Comparison of ENCODE assay signal across 14 cellular contexts in genomic region chr1:212158912-212159796, GRCh38.
DNase-seq lines count a peak whose midpoint lies in the region; ATAC-seq, FAIRE-seq and TF ChIP-seq lines count a peak whose summit lies in the region.
"Had no signal": no experiment of that assay in that cellular context is flagged by ENCODE, and none has a peak within 500 bp of the region (broad histone marks: within the 10 kb centered on the region; RNA-seq: fewer than 3 reads in every experiment).

No MANE protein-coding gene starts in this region.

- H3K27me3 ChIP-seq in GM06990 (replicated peaks; ENCODE audit: control insufficient read depth, insufficient read depth, low read length) (no peaks in the 10 kb centered on the region), K562 (ENCODE audit: control insufficient read depth in 2 of 2, insufficient read depth in 2 of 2, low read length in 2 of 2) (no peaks in the 10 kb centered on the region)

- H3K4me1 Mint-ChIP-seq in mesothelial cell of epicardium = peaks cover 8% of the 10 kb centered on the region

- no peak overlapping the region for H3K4me3 ChIP-seq in GM06990 (replicated peaks; ENCODE audit: low read depth, low read length)
- H3K4me3 ChIP-seq in K562 = no peak overlapping the region
- H3K4me3 ChIP-seq: thoracic aorta had no signal

- TF ChIP-seq POLR2A in K562 (conservative IDR thresholded peaks at IDR 0.05) = no peak

- H3K9me1 ChIP-seq in K562 (ENCODE audit: control insufficient read depth, insufficient read depth, low read length) = no peaks in the 10 kb centered on the region

- ATAC-seq in GM19025 (IDR thresholded peaks at IDR 0.05; ENCODE audit: low read depth, unreplicated experiment) (peak; percentile 55), HG03342 (IDR thresholded peaks at IDR 0.05; ENCODE audit: unreplicated experiment) (peak; percentile 39), K562 (peak; percentile 45), sciatic nerve (no peak)

- no peak for TF ChIP-seq EP300 in K562 (IDR thresholded peaks at IDR 0.05; ENCODE audit: low read length)

- BruUV-seq in K562 (replicated peaks; lab: Mats Ljungman, UMichigan) = no TSS peak

- H3K4me3 Mint-ChIP-seq in mesothelial cell of epicardium = no peak overlapping the region

- no peaks in the 10 kb centered on the region; the same call in 1 of the 2 replicates for H3K9me3 ChIP-seq in K562 (replicated peaks; ENCODE audit: control insufficient read depth, insufficient read depth, low read depth, low read length)
- H3K9me3 ChIP-seq: thoracic aorta had no signal

- peaks cover 35 to 46% of the 10 kb centered on the region in 2 experiments for H3K4me1 ChIP-seq in K562 (replicated peaks in 1 of 2; ENCODE audit: control insufficient read depth in 2 of 2, insufficient read depth in 2 of 2, low read length in 2 of 2)

- DNase-seq in GM06990 (ENCODE audit: extremely low read depth, insufficient read length) (peak; percentile 59), K562 (ENCODE audit: extremely low read depth in 1 of 4, low spot score in 3 of 4) (peak in 3 of 4 experiments; percentile 45 to 69 (median 45)), mesothelial cell of epicardium (ENCODE audit: low spot score in 2 of 2, unreplicated experiment in 2 of 2) (no peak), sciatic nerve (ENCODE audit: low spot score) (no peak), EL (no peak)
- no peak for DNase-seq in effector CD8-positive, alpha-beta T cell (lab: John Stamatoyannopoulos, UW)
- DNase-seq: DMS79; Kasumi-1; NCI-H748 treated with DMSO at 0.1 percent for 48 hours; stimulated activated CD4-positive, alpha-beta T cell treated with anti-CD3 and anti-CD28 coated beads, Interleukin-12 subunit alpha, Interleukin-12 subunit beta, amount 100 ng/mL, for 4 hours had no signal

- TF ChIP-seq CTCF in GM06990 (IDR thresholded peaks at IDR 0.05; ENCODE audit: insufficient read depth, low read length, poor library complexity, severe bottlenecking) (no peak), K562 (IDR thresholded peaks at IDR 0.05 in 2 of 3, conservative IDR thresholded peaks at IDR 0.05 in 1 of 3; ENCODE audit: insufficient read depth in 2 of 3, low read depth in 1 of 3, low read length in 3 of 3) (no peak), mesothelial cell of epicardium (IDR thresholded peaks at IDR 0.05; ENCODE audit: unreplicated experiment) (no peak)

- TF ChIP-seq RAD21 in K562 (CRISPR knock-in tag; conservative IDR thresholded peaks at IDR 0.05 in 1 of 2, IDR thresholded peaks at IDR 0.05 in 1 of 2) = no peak

- H3K9me3 Mint-ChIP-seq in mesothelial cell of epicardium = no peaks in the 10 kb centered on the region

- H3K27me3 Mint-ChIP-seq in mesothelial cell of epicardium (ENCODE audit: low read depth) = no peaks in the 10 kb centered on the region

- peak overlapping the region in 1 of 2 experiments; percentile 22; a peak in 1 of 4 replicates for H3K9ac ChIP-seq in K562 (ENCODE audit: insufficient read depth in 1 of 2, low read depth in 2 of 2, low read length in 2 of 2)

- no peak for FAIRE-seq in K562 (lab: Jason Lieb, UNC)
- FAIRE-seq: H1 had no signal

- peak overlapping the region; percentile 7; the same call in 1 of the 3 replicates for H3K27ac ChIP-seq in K562 (ENCODE audit: extremely low read depth, low read depth, low read length)
- H3K27ac ChIP-seq: thoracic aorta had no signal

- peak overlapping the region; percentile 44; the same call in 1 of the 2 replicates for H3K4me2 ChIP-seq in K562 (ENCODE audit: insufficient read depth, low read length)

- intact Hi-C loops in K562 (cut with micrococcal nuclease) (loop anchor here (10.0 kb wide), 1 partner anchor 84 kb away; no protein-coding TSS in a partner anchor), sciatic nerve (cut with DNase I) (no loop called here)

- H3K36me3 Mint-ChIP-seq in mesothelial cell of epicardium = no peaks in the 10 kb centered on the region

- H3K36me3 ChIP-seq in GM06990 (ENCODE audit: control insufficient read depth, insufficient read depth, low read length) (no peaks in the 10 kb centered on the region), K562 (ENCODE audit: control insufficient read depth, insufficient read depth, low read length) (no peaks in the 10 kb centered on the region)
- H3K36me3 ChIP-seq: thoracic aorta had no signal

- H3K79me2 ChIP-seq in K562 (ENCODE audit: control insufficient read depth, insufficient read depth, low read length) = no peaks in the 10 kb centered on the region

- POLR2A ChIA-PET in K562 (lab: Yijun Ruan, JAX) = interaction anchor here (1.1 to 2.1 kb wide), 2 partner anchors 10 to 47 kb away, joined by 3 to 8 read pairs; no protein-coding TSS in a partner anchor

- in situ Hi-C loops in K562 (cut with MboI) = no loop called here

- H2AFZ ChIP-seq in K562 (ENCODE audit: low read depth, low read length) = peak overlapping the region; percentile 37

- CTCF ChIA-PET in K562 (lab: Yijun Ruan, JAX; ENCODE audit: low intra/inter-chr PET ratio) = no interaction called here

- WGBS in K562 (ENCODE audit: insufficient coverage, low coverage, missing lambda C conversion rate) = 61% methylated on average over 7 of the region's 7 CpGs

- no peaks in the 10 kb centered on the region for H4K20me1 ChIP-seq in K562 (replicated peaks; ENCODE audit: control insufficient read depth, insufficient read depth, low read length)

- no peak overlapping the region for H3K27ac Mint-ChIP-seq in mesothelial cell of epicardium

TF ChIP-seq in K562, 482 proteins besides CTCF, POLR2A, EP300 and RAD21 (continues in another document):
- TF ChIP-seq PATZ1 (CRISPR knock-in tag; IDR thresholded peaks at IDR 0.05; ENCODE audit: borderline replicate concordance) = no peak
- no peak for TF ChIP-seq SAFB2 (IDR thresholded peaks at IDR 0.05; ENCODE audit: borderline replicate concordance, low read depth, low read length, severe bottlenecking)
- TF ChIP-seq E2F8 (IDR thresholded peaks at IDR 0.05; ENCODE audit: low read depth, partially characterized antibody) = no peak
- TF ChIP-seq TFAM (CRISPR knock-in tag; conservative IDR thresholded peaks at IDR 0.05) = no peak
- no peak for TF ChIP-seq MAZ (CRISPR knock-in tag; conservative IDR thresholded peaks at IDR 0.05 in 1 of 2, IDR thresholded peaks at IDR 0.05 in 1 of 2)
- no peak for TF ChIP-seq ZNF384 (IDR thresholded peaks at IDR 0.05; ENCODE audit: low read depth, low read length)
- no peak for TF ChIP-seq BCLAF1 (IDR thresholded peaks at IDR 0.05; ENCODE audit: borderline replicate concordance in 1 of 2, control insufficient read depth in 1 of 2, low read depth in 2 of 2, low read length in 1 of 2)
- no peak for TF ChIP-seq POLR2G (IDR thresholded peaks at IDR 0.05; ENCODE audit: low read depth, low read length)
- TF ChIP-seq TRIM28 (IDR thresholded peaks at IDR 0.05) = no peak
- TF ChIP-seq KDM1A (IDR thresholded peaks at IDR 0.05) = 0 out of 4 replicates have a peak, but pooled peaks of 1 of the 2 experiments have one; percentile 13

Comparison
In these comparisons a context has a peak if more than half of its experiments do, and no peak if none do; other contexts are left out.
1. DNase-seq: peak in GM06990 (single experiment) and K562 (3 of 4); none in mesothelial cell of epicardium (0 of 2), sciatic nerve (single experiment), EL (single experiment) and effector CD8-positive, alpha-beta T cell (single experiment).